Comparison of ENCODE assay signal across 10 cellular contexts in the genomic region with DNA sequence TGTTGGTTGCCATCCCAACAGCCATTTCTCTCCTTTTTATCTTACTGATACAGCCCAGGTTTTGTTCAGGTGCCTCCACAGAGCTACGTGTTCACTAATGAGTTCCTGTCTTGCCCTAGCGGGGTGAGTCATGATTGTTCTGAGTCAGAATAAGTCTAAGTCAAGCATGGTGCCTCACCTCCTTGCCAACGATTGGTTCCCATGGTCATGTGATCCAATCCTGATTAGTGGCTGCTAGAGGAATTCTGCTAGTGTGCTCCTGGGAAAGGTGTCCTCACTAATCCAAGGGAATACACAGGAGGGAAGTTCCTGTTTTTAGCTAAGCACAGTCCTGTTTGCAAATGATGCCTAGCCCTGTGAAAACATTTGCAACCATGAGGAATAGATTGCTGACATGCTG.
DNase-seq lines count a peak whose midpoint lies in the region; ATAC-seq, FAIRE-seq and TF ChIP-seq lines count a peak whose summit lies in the region.
"Had no signal": no experiment of that assay in that cellular context is flagged by ENCODE, and none has a peak within 500 bp of the region (broad histone marks: within the 10 kb centered on the region; RNA-seq: fewer than 3 reads in every experiment).

No MANE protein-coding gene starts in this region.

- intact Hi-C loops in ovary (cut with DNase I), result no loop called here

- no peaks in the 10 kb centered on the region for H3K36me3 ChIP-seq in ovary
- H3K36me3 ChIP-seq: neutrophil had no signal

- H3K9me3 Mint-ChIP-seq in activated T-helper 17 cell treated with anti-CD3 and anti-CD28 coated beads, Interleukin-2, amount 50 U/mL, for 72 hours, result no peaks in the 10 kb centered on the region

- DNase-seq in stimulated activated CD4-positive, alpha-beta T cell treated with anti-CD3 and anti-CD28 coated beads, Interleukin-15, amount 100 ng/mL, for 48 hours (ENCODE audit: low read depth in 2 of 2), result peak; percentile 2 to 4
- no peak for DNase-seq in stimulated activated CD4-positive, alpha-beta T cell treated with anti-CD3 and anti-CD28 coated beads, Interleukin-12 subunit alpha, Interleukin-12 subunit beta, amount 100 ng/mL, for 4 hours
- DNase-seq in urothelium cell line (ENCODE audit: low spot score) (peak; percentile 63), ovary (no peak)
- DNase-seq: activated T-cell treated with anti-CD3 and anti-CD28 coated beads, Interleukin-2, amount 50 U/mL, for 4 hours had no signal

- H3K36me3 Mint-ChIP-seq in activated T-helper 17 cell treated with anti-CD3 and anti-CD28 coated beads, Interleukin-2, amount 50 U/mL, for 72 hours (ENCODE audit: low read depth), result no peaks in the 10 kb centered on the region

- FAIRE-seq in urothelium cell line (lab: Jason Lieb, UNC), result peak; percentile 77

- H3K4me3 ChIP-seq in ovary, result no peak overlapping the region

- peak overlapping the region; percentile 31 for H3K4me3 Mint-ChIP-seq in activated T-helper 17 cell treated with anti-CD3 and anti-CD28 coated beads, Interleukin-2, amount 50 U/mL, for 72 hours
- H3K4me3 Mint-ChIP-seq: activated T-cell treated with anti-CD3 and anti-CD28 coated beads, Interleukin-2, amount 50 U/mL, for 4 hours had no signal

- H3K27me3 ChIP-seq in ovary, result no peaks in the 10 kb centered on the region
- H3K27me3 ChIP-seq: neutrophil had no signal

- TF ChIP-seq CTCF in ovary (IDR thresholded peaks at IDR 0.05), result no peak

- H3K4me1 ChIP-seq in ovary (ENCODE audit: insufficient read depth), result peaks cover 2% of the 10 kb centered on the region

- ATAC-seq in HG03280 (IDR thresholded peaks at IDR 0.05; ENCODE audit: unreplicated experiment), result peak; percentile 78
- peak; percentile 99 for ATAC-seq in activated T-helper 17 cell treated with anti-CD3 and anti-CD28 coated beads, Interleukin-2, amount 50 U/mL, for 72 hours (replicated peaks)
- ATAC-seq in GM21381 (IDR thresholded peaks at IDR 0.05; ENCODE audit: unreplicated experiment), result no peak
- no peak for ATAC-seq in HG02973 (IDR thresholded peaks at IDR 0.05; ENCODE audit: unreplicated experiment)

- H3K4me1 Mint-ChIP-seq in activated T-helper 17 cell treated with anti-CD3 and anti-CD28 coated beads, Interleukin-2, amount 50 U/mL, for 72 hours, result no peaks in the 10 kb centered on the region

- 89 to 93% (median 89%) methylated on average over 3 of the region's 3 CpGs for WGBS in ovary, 3 donors

- no peaks in the 10 kb centered on the region for H3K9me3 ChIP-seq in ovary
- H3K9me3 ChIP-seq: neutrophil had no signal

- TF ChIP-seq EP300 in ovary (IDR thresholded peaks at IDR 0.05), result no peak

- peaks cover 17% of the 10 kb centered on the region for H3K27me3 Mint-ChIP-seq in activated T-helper 17 cell treated with anti-CD3 and anti-CD28 coated beads, Interleukin-2, amount 50 U/mL, for 72 hours

- no peak for TF ChIP-seq POLR2A in ovary (IDR thresholded peaks at IDR 0.05)

- H3K27ac ChIP-seq in ovary, result no peak overlapping the region
- H3K27ac ChIP-seq: neutrophil had no signal

- H3K27ac Mint-ChIP-seq in activated T-helper 17 cell treated with anti-CD3 and anti-CD28 coated beads, Interleukin-2, amount 50 U/mL, for 72 hours, result peak overlapping the region; percentile 51

Comparison
In these comparisons a context has a peak if more than half of its experiments do, and no peak if none do; other contexts are left out.
1. DNase-seq: peak in stimulated activated CD4-positive, alpha-beta T cell treated with anti-CD3 and anti-CD28 coated beads, Interleukin-15, amount 100 ng/mL, for 48 hours (2 of 2) and urothelium cell line (single experiment); none in stimulated activated CD4-positive, alpha-beta T cell treated with anti-CD3 and anti-CD28 coated beads, Interleukin-12 subunit alpha, Interleukin-12 subunit beta, amount 100 ng/mL, for 4 hours (single experiment) and ovary (0 of 5).
2. ATAC-seq: peak in HG03280 (single experiment) and activated T-helper 17 cell treated with anti-CD3 and anti-CD28 coated beads, Interleukin-2, amount 50 U/mL, for 72 hours (single experiment); none in GM21381 (single experiment) and HG02973 (single experiment).